ENCODE assay signal across 9 cellular contexts in the genomic region with DNA sequence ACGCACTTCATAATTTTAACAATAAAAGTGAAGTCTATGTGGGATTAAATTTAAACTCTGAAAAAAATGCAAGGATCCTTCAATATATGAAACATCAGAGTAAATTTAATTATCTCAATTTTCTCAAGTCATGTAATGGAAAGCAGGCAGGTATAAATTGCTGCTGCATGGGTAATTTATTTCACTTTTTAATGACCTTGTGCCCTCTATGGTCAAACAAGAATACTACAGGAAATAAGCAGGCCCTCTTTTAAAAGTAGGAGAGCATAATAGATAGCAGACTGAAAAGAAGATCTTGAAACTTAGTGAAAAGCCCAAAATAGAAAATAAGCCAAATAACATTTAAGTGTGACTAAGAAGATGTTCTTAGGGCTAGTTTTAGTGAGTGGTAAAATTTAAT. TPM values are rescaled to one million over a fixed set of nuclear protein-coding genes. Genes with fewer than 3 reads are reported as not detected.
DNase-seq lines count a peak whose midpoint lies in the region; ATAC-seq and TF ChIP-seq lines count a peak whose summit lies in the region.
"Had no signal": no experiment of that assay in that cellular context is flagged by ENCODE, and none has a peak within 500 bp of the region (broad histone marks: within the 10 kb centered on the region; RNA-seq: fewer than 3 reads in every experiment).

No MANE protein-coding gene starts in this region.

- no peak overlapping the region for H3K4me3 Mint-ChIP-seq in effector memory CD8-positive, alpha-beta T cell
- H3K4me3 Mint-ChIP-seq in mesothelial cell of epicardium, result no peak overlapping the region
- H3K4me3 Mint-ChIP-seq: naive thymus-derived CD8-positive, alpha-beta T cell had no signal

- H3K27ac Mint-ChIP-seq in effector memory CD8-positive, alpha-beta T cell, result no peak overlapping the region
- H3K27ac Mint-ChIP-seq in mesothelial cell of epicardium, result no peak overlapping the region

- no peaks in the 10 kb centered on the region for H3K36me3 Mint-ChIP-seq in effector memory CD8-positive, alpha-beta T cell (ENCODE audit: insufficient read depth)
- H3K36me3 Mint-ChIP-seq in mesothelial cell of epicardium, result peaks cover 6% of the 10 kb centered on the region

- H3K9me3 Mint-ChIP-seq in effector memory CD8-positive, alpha-beta T cell, result no peaks in the 10 kb centered on the region
- no peaks in the 10 kb centered on the region for H3K9me3 Mint-ChIP-seq in mesothelial cell of epicardium
- H3K9me3 Mint-ChIP-seq: naive thymus-derived CD8-positive, alpha-beta T cell had no signal

- TF ChIP-seq EP300 in transverse colon (IDR thresholded peaks at IDR 0.05; ENCODE audit: low read depth), result no peak

- intact Hi-C loops in heart left ventricle (cut with DNase I) (loop anchor here in 6 of 10 donors (1.0 to 10.0 kb wide), 7 partner anchors 204 to 584 kb away; a partner anchor contains a TSS), Right ventricle myocardium inferior (cut with DNase I) (loop anchor here (5.0 kb wide), 1 partner anchor 211 kb away; no protein-coding TSS in a partner anchor), transverse colon (cut with DNase I; ENCODE audit: low total_unique reads) (no loop called here)

- no peak overlapping the region for H3K4me3 ChIP-seq in heart left ventricle
- H3K4me3 ChIP-seq in transverse colon, result no peak overlapping the region

- DNase-seq in heart left ventricle (no peak), Right ventricle myocardium inferior (ENCODE audit: missing footprints) (no peak), NAMALWA (ENCODE audit: low spot score) (peak; percentile 55), transverse colon (no peak), mesothelial cell of epicardium (ENCODE audit: low spot score in 2 of 2, unreplicated experiment in 2 of 2) (no peak)
- no peak for DNase-seq in effector memory CD8-positive, alpha-beta T cell
- DNase-seq in activated CD8-positive, alpha-beta memory T cell treated with anti-CD3 and anti-CD28 coated beads for 24 hours, result no peak

- H3K4me1 ChIP-seq in heart left ventricle (no peaks in the 10 kb centered on the region), transverse colon (no peaks in the 10 kb centered on the region)

- no peaks in the 10 kb centered on the region for H3K27me3 ChIP-seq in heart left ventricle
- H3K27me3 ChIP-seq in transverse colon, result no peaks in the 10 kb centered on the region

- WGBS in heart left ventricle, 4 donors, result 49 to 99% (median 94%) methylated on average over 1 of the region's 1 CpG
- 80 to 98% methylated on average over 1 of the region's 1 CpG for WGBS in transverse colon (ENCODE audit: low coverage in 1 of 2), 2 donors

- H3K27me3 Mint-ChIP-seq in effector memory CD8-positive, alpha-beta T cell, result no peaks in the 10 kb centered on the region
- no peaks in the 10 kb centered on the region for H3K27me3 Mint-ChIP-seq in mesothelial cell of epicardium (ENCODE audit: low read depth)
- H3K27me3 Mint-ChIP-seq: naive thymus-derived CD8-positive, alpha-beta T cell had no signal

- TF ChIP-seq POLR2A in heart left ventricle (IDR thresholded peaks at IDR 0.05), result no peak
- TF ChIP-seq POLR2A in transverse colon (IDR thresholded peaks at IDR 0.05), result no peak

- H3K27ac ChIP-seq in heart left ventricle (no peak overlapping the region), transverse colon (no peak overlapping the region)

- H3K4me1 Mint-ChIP-seq in effector memory CD8-positive, alpha-beta T cell (ENCODE audit: low read depth in 2 of 2), result no peaks in the 10 kb centered on the region
- no peaks in the 10 kb centered on the region for H3K4me1 Mint-ChIP-seq in mesothelial cell of epicardium

- ATAC-seq in heart left ventricle (no peak), Right ventricle myocardium inferior (no peak), GM19023 (IDR thresholded peaks at IDR 0.05; ENCODE audit: unreplicated experiment) (no peak)
- ATAC-seq in effector memory CD8-positive, alpha-beta T cell (replicated peaks), result peak; percentile 67

- TF ChIP-seq CTCF in heart left ventricle (IDR thresholded peaks at IDR 0.05) (peak in 11 of 12 donors; percentile 22 to 54 (median 36)), transverse colon (IDR thresholded peaks at IDR 0.05) (peak in 3 of 5 experiments; percentile 13 to 15 (median 14)), mesothelial cell of epicardium (IDR thresholded peaks at IDR 0.05; ENCODE audit: unreplicated experiment) (no peak)

- in situ Hi-C loops in transverse colon (cut with MboI; ENCODE audit: low pct_ligation_motif_present in 1 of 4, low pct_unique_long_range_greater_than_20kb in 1 of 4, low sequenced_read_pairs in 3 of 4), result no loop called here

- no peaks in the 10 kb centered on the region for H3K36me3 ChIP-seq in heart left ventricle
- no peaks in the 10 kb centered on the region for H3K36me3 ChIP-seq in transverse colon

- H3K9me3 ChIP-seq in heart left ventricle, result no peaks in the 10 kb centered on the region
- H3K9me3 ChIP-seq in transverse colon, result no peaks in the 10 kb centered on the region

RNA-seq across cellular contexts. Expression of a gene that starts 22.9 kb away (rescaled TPM):
- total RNA-seq in heart left ventricle (10 to 100 TPM; 28.7 to 41.6 (median 34.4) TPM), Right ventricle myocardium inferior (28.4 TPM), transverse colon (10 to 100 TPM; 22.4 to 26.5 (median 24.5) TPM), mesothelial cell of epicardium (39.3 to 39.5 TPM (median 39.4 TPM) in 3 replicates)
- 10 to 100 TPM; 18.6 to 44.4 TPM for polyA plus RNA-seq in heart left ventricle

RNA-seq across cellular contexts. Expression of a gene that starts 47.5 kb away (rescaled TPM):
- total RNA-seq in heart left ventricle (10 to 100 TPM; 12.1 to 30.8 (median 21.4) TPM), Right ventricle myocardium inferior (14.5 TPM), transverse colon (10 to 100 TPM; 35.4 to 53.7 (median 44.1) TPM), mesothelial cell of epicardium (66.9 to 72.3 TPM (median 71.3 TPM) in 3 replicates)
- polyA plus RNA-seq in heart left ventricle, result 1 to 10 TPM; 6.1 to 6.2 TPM
